ENCODE assay signal across 9 cellular contexts in the genomic region with DNA sequence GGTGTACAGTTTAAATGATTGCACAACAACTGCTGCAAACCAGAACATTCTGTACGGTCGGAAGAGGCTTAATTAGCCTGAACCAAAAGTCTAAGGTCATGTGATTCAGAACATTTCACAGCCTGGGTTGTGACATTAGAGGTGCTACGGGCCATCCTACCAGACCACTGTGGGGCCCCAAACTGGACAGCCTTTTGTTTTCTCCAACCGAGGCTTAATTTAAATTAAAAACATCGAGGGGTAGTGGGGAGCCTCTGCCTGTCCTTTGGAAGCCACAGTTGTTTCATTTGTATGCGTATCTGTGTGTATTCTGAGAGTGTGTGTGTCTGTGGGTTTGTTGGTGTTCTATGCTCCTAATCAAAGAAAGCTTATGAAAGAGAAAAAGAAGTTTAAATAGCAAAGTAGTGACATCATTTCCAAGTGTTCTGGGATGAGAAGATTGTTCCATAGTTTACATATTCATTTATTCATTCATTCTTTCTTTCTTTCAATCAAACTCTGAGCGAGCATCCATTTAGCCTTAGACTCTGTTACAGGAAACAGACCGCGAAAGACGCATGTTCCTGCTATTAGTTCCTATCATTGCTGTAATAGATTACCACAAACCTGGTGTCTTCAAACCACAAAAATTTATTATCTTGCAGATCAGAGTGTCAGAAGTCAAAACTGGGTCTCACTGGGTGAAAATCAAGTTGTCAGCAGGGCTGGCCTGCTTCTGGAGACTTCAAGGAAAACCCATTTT.
DNase-seq lines count a peak whose midpoint lies in the region; ATAC-seq and TF ChIP-seq lines count a peak whose summit lies in the region.
"Had no signal": no experiment of that assay in that cellular context is flagged by ENCODE, and none has a peak within 500 bp of the region (broad histone marks: within the 10 kb centered on the region; RNA-seq: fewer than 3 reads in every experiment).

No MANE protein-coding gene starts in this region.

- no peaks in the 10 kb centered on the region for H3K9me3 Mint-ChIP-seq in CD4-positive, alpha-beta memory T cell
- H3K9me3 Mint-ChIP-seq in T-helper 1 cell treated with Interleukin-12 subunit alpha and Interleukin-12 subunit beta and Interleukin-4 antibody, amounts not matched to agents 30 μg/mL and 1 μg/mL, for 36 hours: no peaks in the 10 kb centered on the region

- 54% methylated on average over 10 of the region's 10 CpGs for WGBS in esophagus muscularis mucosa
- 55 to 67% (median 61%) methylated on average over 10 of the region's 10 CpGs for WGBS in ovary, 3 donors

- TF ChIP-seq POLR2A in esophagus muscularis mucosa (IDR thresholded peaks at IDR 0.05; ENCODE audit: low read depth): no peak
- TF ChIP-seq POLR2A in ovary (IDR thresholded peaks at IDR 0.05): no peak

- H3K4me3 ChIP-seq in CD4-positive, alpha-beta memory T cell (ENCODE audit: low read length in 2 of 2): no peak overlapping the region
- H3K4me3 ChIP-seq in esophagus muscularis mucosa: no peak overlapping the region
- no peak overlapping the region for H3K4me3 ChIP-seq in ovary

- ATAC-seq in GM21717 (IDR thresholded peaks at IDR 0.05; ENCODE audit: unreplicated experiment): no peak
- ATAC-seq in left colon: no peak

- no peaks in the 10 kb centered on the region for H3K27me3 Mint-ChIP-seq in CD4-positive, alpha-beta memory T cell
- H3K27me3 Mint-ChIP-seq in T-helper 1 cell treated with Interleukin-12 subunit alpha and Interleukin-12 subunit beta and Interleukin-4 antibody, amounts not matched to agents 30 μg/mL and 1 μg/mL, for 36 hours (ENCODE audit: low read depth): no peaks in the 10 kb centered on the region

- no peak for TF ChIP-seq CTCF in esophagus muscularis mucosa (IDR thresholded peaks at IDR 0.05)
- TF ChIP-seq CTCF in ovary (IDR thresholded peaks at IDR 0.05): no peak

- peak; percentile 82 to 89 (median 85) for DNase-seq in CD4-positive, alpha-beta memory T cell
- no peak for DNase-seq in esophagus muscularis mucosa (ENCODE audit: extremely low spot score)
- peak in 2 of 5 donors; percentile 43 to 62 for DNase-seq in ovary
- DNase-seq in putamen (ENCODE audit: low spot score): no peak
- no peak for DNase-seq in left colon
- DNase-seq in COLO668 (lab: John Stamatoyannopoulos, UW; ENCODE audit: unreplicated experiment): no peak
- DNase-seq: NCI-H1092 treated with DMSO at 0.1 percent for 48 hours had no signal

- H3K27ac ChIP-seq in CD4-positive, alpha-beta memory T cell (ENCODE audit: low read depth, low read length): peak overlapping the region; percentile 54
- peak overlapping the region; percentile 80 to 84 (median 82) for H3K27ac ChIP-seq in esophagus muscularis mucosa (replicated peaks in 1 of 4)
- no peak overlapping the region for H3K27ac ChIP-seq in ovary

- H3K27ac Mint-ChIP-seq in CD4-positive, alpha-beta memory T cell: peak overlapping the region; percentile 90 to 99 (median 97)
- H3K27ac Mint-ChIP-seq in T-helper 1 cell treated with Interleukin-12 subunit alpha and Interleukin-12 subunit beta and Interleukin-4 antibody, amounts not matched to agents 30 μg/mL and 1 μg/mL, for 36 hours: peak overlapping the region; percentile 75

- H3K9me3 ChIP-seq in CD4-positive, alpha-beta memory T cell (ENCODE audit: control insufficient read depth in 1 of 2, low read length in 2 of 2): no peaks in the 10 kb centered on the region
- H3K9me3 ChIP-seq in esophagus muscularis mucosa: no peaks in the 10 kb centered on the region
- no peaks in the 10 kb centered on the region for H3K9me3 ChIP-seq in ovary

- peak overlapping the region; percentile 51 to 86 (median 76) for H3K4me3 Mint-ChIP-seq in CD4-positive, alpha-beta memory T cell
- H3K4me3 Mint-ChIP-seq in T-helper 1 cell treated with Interleukin-12 subunit alpha and Interleukin-12 subunit beta and Interleukin-4 antibody, amounts not matched to agents 30 μg/mL and 1 μg/mL, for 36 hours: peak overlapping the region; percentile 23

- CTCF ChIA-PET in CD4-positive, alpha-beta memory T cell (lab: Charles Lee; ENCODE audit: partially characterized antibody): interaction anchor here (1.0 to 3.0 kb wide), 5 partner anchors 15 to 152 kb away, joined by 3 to 15 read pairs (median 3); no protein-coding TSS in a partner anchor

- H3K27me3 ChIP-seq in CD4-positive, alpha-beta memory T cell (ENCODE audit: insufficient read depth, low read length): no peaks in the 10 kb centered on the region
- H3K27me3 ChIP-seq in esophagus muscularis mucosa (no peaks in the 10 kb centered on the region), ovary (no peaks in the 10 kb centered on the region)

- H3K4me1 ChIP-seq in CD4-positive, alpha-beta memory T cell (ENCODE audit: insufficient read depth, low read length): peaks cover 44% of the 10 kb centered on the region
- H3K4me1 ChIP-seq in esophagus muscularis mucosa (peaks cover 8 to 33% (median 30%) of the 10 kb centered on the region in 4 donors), ovary (ENCODE audit: insufficient read depth) (no peaks in the 10 kb centered on the region)

- H3K36me3 ChIP-seq in CD4-positive, alpha-beta memory T cell (ENCODE audit: insufficient read depth, low read length): no peaks in the 10 kb centered on the region
- no peaks in the 10 kb centered on the region for H3K36me3 ChIP-seq in esophagus muscularis mucosa
- H3K36me3 ChIP-seq in ovary: no peaks in the 10 kb centered on the region

- POLR2A ChIA-PET in CD4-positive, alpha-beta memory T cell (lab: Charles Lee; ENCODE audit: partially characterized antibody): interaction anchor here (0.6 to 5.1 kb wide), 11 partner anchors 11 to 556 kb away, joined by 3 to 37 read pairs (median 5); no protein-coding TSS in a partner anchor

- intact Hi-C loops in CD4-positive, alpha-beta memory T cell (cut with micrococcal nuclease): loop anchor here (1.0 kb wide), 1 partner anchor 34 kb away; no protein-coding TSS in a partner anchor
- intact Hi-C loops in esophagus muscularis mucosa (cut with DNase I) (no loop called here), ovary (cut with DNase I) (no loop called here), left colon (cut with DNase I, micrococcal nuclease) (no loop called here)

- H3K36me3 Mint-ChIP-seq in CD4-positive, alpha-beta memory T cell: no peaks in the 10 kb centered on the region
- H3K36me3 Mint-ChIP-seq in T-helper 1 cell treated with Interleukin-12 subunit alpha and Interleukin-12 subunit beta and Interleukin-4 antibody, amounts not matched to agents 30 μg/mL and 1 μg/mL, for 36 hours (ENCODE audit: low read depth): peaks cover 6% of the 10 kb centered on the region

- H3K4me1 Mint-ChIP-seq in CD4-positive, alpha-beta memory T cell: peaks cover 40 to 59% (median 52%) of the 10 kb centered on the region in 4 donors
- H3K4me1 Mint-ChIP-seq in T-helper 1 cell treated with Interleukin-12 subunit alpha and Interleukin-12 subunit beta and Interleukin-4 antibody, amounts not matched to agents 30 μg/mL and 1 μg/mL, for 36 hours (ENCODE audit: low read depth): peaks cover 32% of the 10 kb centered on the region

- peak; percentile 88 for TF ChIP-seq EP300 in esophagus muscularis mucosa (IDR thresholded peaks at IDR 0.05)
- peak; percentile 95 for TF ChIP-seq EP300 in ovary (IDR thresholded peaks at IDR 0.05)

Comparison
In these comparisons a context has a peak if more than half of its experiments do, and no peak if none do; other contexts are left out.
1. DNase-seq: peak in CD4-positive, alpha-beta memory T cell (5 of 5); none in esophagus muscularis mucosa (single experiment), putamen (single experiment), left colon (0 of 2) and COLO668 (single experiment).
2. H3K27ac ChIP-seq: peak in CD4-positive, alpha-beta memory T cell (single experiment) and esophagus muscularis mucosa (4 of 4); none in ovary (0 of 2).